14 cellular contexts compared by ENCODE assay signal in the genomic region with DNA sequence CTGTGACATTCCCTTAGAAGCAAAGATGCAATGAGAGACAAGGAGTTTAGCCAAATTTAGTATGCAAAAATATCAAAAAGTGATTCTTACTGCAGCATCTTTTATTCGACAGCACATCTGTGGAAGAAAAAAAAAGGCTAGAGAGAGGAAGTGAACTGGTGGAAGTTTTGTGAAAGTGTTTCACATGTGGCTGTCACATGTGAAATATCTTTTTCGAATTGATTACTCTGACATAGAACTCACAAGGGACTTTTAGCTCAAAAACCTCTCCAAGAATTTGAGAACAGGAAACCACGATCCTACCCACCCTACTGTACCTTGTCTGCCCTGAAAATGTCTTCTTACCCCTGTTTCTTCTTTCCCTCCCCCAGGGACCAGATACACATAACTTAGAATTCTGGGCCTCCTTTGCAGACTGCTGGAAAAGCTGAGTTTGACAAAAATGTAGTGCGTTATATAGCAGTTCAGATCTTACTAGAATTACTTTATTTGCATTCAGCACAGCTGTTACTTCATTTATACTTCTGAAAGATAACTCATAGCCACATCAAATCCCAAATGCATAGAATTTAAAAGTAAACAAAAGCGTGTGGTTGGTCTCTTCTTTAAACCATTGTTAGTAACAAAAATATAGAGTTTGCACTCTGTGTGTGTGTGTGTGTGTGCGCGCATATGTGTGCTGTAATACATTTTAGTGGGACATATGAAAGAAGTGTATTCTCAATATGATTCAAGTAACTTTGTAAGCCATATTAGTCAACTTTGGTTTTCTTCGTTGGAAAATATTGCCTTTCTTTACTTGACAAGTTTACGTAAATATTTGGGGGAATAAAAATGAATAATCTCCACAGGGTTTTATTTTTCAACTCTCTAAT.
A peak's percentile ranks its signal among the peaks of the same experiment; 100 is the strongest.
DNase-seq lines count a peak whose midpoint lies in the region; ATAC-seq and TF ChIP-seq lines count a peak whose summit lies in the region.
"Had no signal": no experiment of that assay in that cellular context is flagged by ENCODE, and none has a peak within 500 bp of the region (broad histone marks: within the 10 kb centered on the region; RNA-seq: fewer than 3 reads in every experiment).

No MANE protein-coding gene starts in this region.

- peak; percentile 88 for ATAC-seq in HG02610 (IDR thresholded peaks at IDR 0.05; ENCODE audit: unreplicated experiment)
- ATAC-seq in HG03558 (IDR thresholded peaks at IDR 0.05; ENCODE audit: extremely low read depth, unreplicated experiment) = peak; percentile 70
- peak; percentile 40 for ATAC-seq in stimulated activated naive CD8-positive, alpha-beta T cell treated with anti-CD3 and anti-CD28 coated beads, Interleukin-15, Interleukin-2, amounts not matched to agents 100 U/mL and 50 U/mL, for 24 hours

- no peak overlapping the region for H3K27ac ChIP-seq in brain microvascular endothelial cell

- TF ChIP-seq CTCF in brain microvascular endothelial cell (IDR thresholded peaks at IDR 0.05; ENCODE audit: low read depth, low read length, missing control alignments) = no peak

- H3K36me3 ChIP-seq in brain microvascular endothelial cell (replicated peaks) = no peaks in the 10 kb centered on the region
- H3K36me3 ChIP-seq: right lobe of liver had no signal

- in situ Hi-C loops in brain microvascular endothelial cell (cut with HindIII; ENCODE audit: low pct_ligation_motif_present, low sequenced_read_pairs) = no loop called here

- DNase-seq in NOMO-1 treated with DMSO at 0.1 percent for 48 hours (lab: John Stamatoyannopoulos, UW; ENCODE audit: unreplicated experiment) (peak; percentile 20), NOMO-1 treated with dmso at 0.1 percent for 144 hours (lab: John Stamatoyannopoulos, UW; ENCODE audit: unreplicated experiment) (no peak), brain microvascular endothelial cell (no peak), NCI-H1105 treated with DMSO at 0.1 percent for 48 hours (lab: John Stamatoyannopoulos, UW) (no peak), HK-2 (ENCODE audit: unreplicated experiment) (no peak)
- DNase-seq in stimulated activated naive CD8-positive, alpha-beta T cell treated with anti-CD3 and anti-CD28 coated beads, Interleukin-15, Interleukin-2, amounts not matched to agents 100 U/mL and 50 U/mL, for 24 hours = no peak
- DNase-seq: 8988T; activated CD4-positive, alpha-beta T cell treated with anti-CD3 and anti-CD28 coated beads, Interleukin-2, amount 50 U/mL, for 4 hours; DND-41; GOT3; NCI-H510A treated with DMSO at 0.1 percent for 48 hours had no signal

- no peak overlapping the region for H3K4me3 ChIP-seq in brain microvascular endothelial cell (ENCODE audit: low read depth, low read length)

- no peaks in the 10 kb centered on the region for H3K27me3 ChIP-seq in brain microvascular endothelial cell (replicated peaks)
- H3K27me3 ChIP-seq: right lobe of liver had no signal
